ENCODE assay signal across 27 cellular contexts in genomic region chr20:32287231-32287638, GRCh38. TPM values are rescaled to one million over a fixed set of nuclear protein-coding genes. Genes with fewer than 3 reads are reported as not detected.
DNase-seq lines count a peak whose midpoint lies in the region; ATAC-seq, FAIRE-seq and TF ChIP-seq lines count a peak whose summit lies in the region.
"Had no signal": no experiment of that assay in that cellular context is flagged by ENCODE, and none has a peak within 500 bp of the region (broad histone marks: within the 10 kb centered on the region; RNA-seq: fewer than 3 reads in every experiment).

No MANE protein-coding gene starts in this region.

- no peak overlapping the region for H2BK120ac ChIP-seq in mesendoderm (ENCODE audit: low read depth, low read length)

- H3K4me3 ChIP-seq in HepG2 (replicated peaks in 1 of 3; ENCODE audit: insufficient read depth in 1 of 3, low read depth in 2 of 3, low read length in 3 of 3): no peak overlapping the region
- H3K4me3 ChIP-seq in right lobe of liver: no peak overlapping the region
- no peak overlapping the region for H3K4me3 ChIP-seq in mesendoderm (ENCODE audit: low read length)
- H3K4me3 ChIP-seq: colonic mucosa, psoas muscle, SK-N-MC had no signal

- peaks cover 28% of the 10 kb centered on the region for H3K79me2 ChIP-seq in HepG2 (ENCODE audit: insufficient read depth, low read length)
- H3K79me2 ChIP-seq in mesendoderm (ENCODE audit: control insufficient read depth, insufficient read depth, low read length): no peaks in the 10 kb centered on the region

- no peaks in the 10 kb centered on the region for H3K27me3 Mint-ChIP-seq in T-helper 2 cell treated with Interferon-gamma antibody and Interleukin-4, amounts not matched to agents 5 μg/mL and 100 μg/mL, for 36 hours (ENCODE audit: low read depth)
- H3K27me3 Mint-ChIP-seq in activated T-helper 1 cell treated with anti-CD3 and anti-CD28 coated beads, Interleukin-12 subunit alpha, Interleukin-12 subunit beta, Interleukin-2, Interleukin-4 antibody, amounts not matched to agents 30 ng/mL and 10 ng/mL and 1 ng/mL, durations not matched to agents 14 hours and 24 hours and 36 hours (ENCODE audit: insufficient read depth): no peaks in the 10 kb centered on the region
- no peaks in the 10 kb centered on the region for H3K27me3 Mint-ChIP-seq in natural killer cell treated with Interleukin-12 subunit alpha and Interleukin-12 subunit beta and Interleukin-15 and Interleukin-18, amount 100 ng/mL, for 72 hours
- H3K27me3 Mint-ChIP-seq: CD4-positive, alpha-beta T cell; effector memory CD8-positive, alpha-beta T cell had no signal

- in situ Hi-C loops in HepG2 (cut with HindIII; ENCODE audit: extremely low pct_ligation_motif_present, low pct_unique_long_range_greater_than_20kb): no loop called here

- H2AK5ac ChIP-seq in mesendoderm (ENCODE audit: low read length): no peak overlapping the region

- FAIRE-seq in HepG2 (lab: Jason Lieb, UNC): no peak
- FAIRE-seq: bronchial epithelial cell, GM18507 had no signal

- H4K20me1 ChIP-seq in HepG2 (ENCODE audit: insufficient read depth, low read length): no peaks in the 10 kb centered on the region

- TF ChIP-seq POLR2A in HepG2 (IDR thresholded peaks at IDR 0.05; ENCODE audit: insufficient read depth in 1 of 2, low read depth in 2 of 2, low read length in 2 of 2): no peak
- no peak for TF ChIP-seq POLR2A in right lobe of liver (IDR thresholded peaks at IDR 0.05)

- no peak overlapping the region for H3K23ac ChIP-seq in mesendoderm (ENCODE audit: low read length)

- CTCF ChIA-PET in HepG2 (lab: Yijun Ruan, JAX; ENCODE audit: low intra/inter-chr PET ratio, low total read pairs): no interaction called here

- H3K4me1 ChIP-seq in HepG2 (ENCODE audit: insufficient read depth, low read length): peaks cover 78% of the 10 kb centered on the region
- peaks cover 0 to 52% (median 22%) of the 10 kb centered on the region in 4 donors for H3K4me1 ChIP-seq in right lobe of liver
- no peaks in the 10 kb centered on the region for H3K4me1 ChIP-seq in mesendoderm (ENCODE audit: control insufficient read depth, low read depth, low read length)

- peaks cover 28% of the 10 kb centered on the region for H3K4me1 Mint-ChIP-seq in T-helper 2 cell treated with Interferon-gamma antibody and Interleukin-4, amounts not matched to agents 5 μg/mL and 100 μg/mL, for 36 hours (ENCODE audit: low read depth)
- H3K4me1 Mint-ChIP-seq in activated T-helper 1 cell treated with anti-CD3 and anti-CD28 coated beads, Interleukin-12 subunit alpha, Interleukin-12 subunit beta, Interleukin-2, Interleukin-4 antibody, amounts not matched to agents 30 ng/mL and 10 ng/mL and 1 ng/mL, durations not matched to agents 14 hours and 24 hours and 36 hours (ENCODE audit: low read depth): peaks cover 67% of the 10 kb centered on the region
- H3K4me1 Mint-ChIP-seq in natural killer cell treated with Interleukin-12 subunit alpha and Interleukin-12 subunit beta and Interleukin-15 and Interleukin-18, amount 100 ng/mL, for 72 hours (ENCODE audit: low read depth in 2 of 2): peaks cover 42 to 50% of the 10 kb centered on the region in 2 donors

- no peak overlapping the region for H4K5ac ChIP-seq in mesendoderm (ENCODE audit: low read length)

- peaks cover 15% of the 10 kb centered on the region for H3K36me3 Mint-ChIP-seq in T-helper 2 cell treated with Interferon-gamma antibody and Interleukin-4, amounts not matched to agents 5 μg/mL and 100 μg/mL, for 36 hours (ENCODE audit: low read depth)
- H3K36me3 Mint-ChIP-seq in activated T-helper 1 cell treated with anti-CD3 and anti-CD28 coated beads, Interleukin-12 subunit alpha, Interleukin-12 subunit beta, Interleukin-2, Interleukin-4 antibody, amounts not matched to agents 30 ng/mL and 10 ng/mL and 1 ng/mL, durations not matched to agents 14 hours and 24 hours and 36 hours (ENCODE audit: low read depth): peaks cover 24% of the 10 kb centered on the region
- H3K36me3 Mint-ChIP-seq in natural killer cell treated with Interleukin-12 subunit alpha and Interleukin-12 subunit beta and Interleukin-15 and Interleukin-18, amount 100 ng/mL, for 72 hours: peaks cover under 1% of the 10 kb centered on the region

- no peaks in the 10 kb centered on the region for H3K27me3 ChIP-seq in HepG2 (ENCODE audit: control insufficient read depth in 1 of 2, insufficient read depth in 2 of 2, low read length in 2 of 2)
- no peaks in the 10 kb centered on the region for H3K27me3 ChIP-seq in right lobe of liver
- no peaks in the 10 kb centered on the region for H3K27me3 ChIP-seq in mesendoderm (ENCODE audit: insufficient read depth, low read length, poor library complexity)
- H3K27me3 ChIP-seq: colonic mucosa, neutrophil had no signal

- H3K9me3 ChIP-seq in HepG2 (ENCODE audit: low read length) (no peaks in the 10 kb centered on the region), right lobe of liver (no peaks in the 10 kb centered on the region)
- H3K9me3 ChIP-seq: colonic mucosa, neutrophil, psoas muscle had no signal

- TF ChIP-seq EP300 in HepG2 (IDR thresholded peaks at IDR 0.05; ENCODE audit: low read depth in 2 of 2, low read length in 2 of 2) (no peak), HepG2 (CRISPR knock-in tag; IDR thresholded peaks at IDR 0.05; ENCODE audit: borderline replicate concordance) (no peak)

- no peak for TF ChIP-seq RAD21 in HepG2 (CRISPR knock-in tag; IDR thresholded peaks at IDR 0.05)

- no peak overlapping the region for H3K9ac ChIP-seq in HepG2 (ENCODE audit: insufficient read depth, low read depth, low read length)
- no peak overlapping the region for H3K9ac ChIP-seq in mesendoderm (ENCODE audit: low read length)

- H3K27ac ChIP-seq in HepG2 (ENCODE audit: extremely low read length, insufficient read depth, low read length): peak overlapping the region; percentile 34
- no peak overlapping the region for H3K27ac ChIP-seq in right lobe of liver
- no peak overlapping the region for H3K27ac ChIP-seq in mesendoderm (ENCODE audit: low read depth, low read length)
- H3K27ac ChIP-seq: 22Rv1, colonic mucosa, neutrophil, psoas muscle, SK-N-MC had no signal

- no peak overlapping the region for H3K56ac ChIP-seq in mesendoderm (ENCODE audit: low read length)

- H2BK15ac ChIP-seq in mesendoderm (replicated peaks; ENCODE audit: low read depth): no peak overlapping the region

- POLR2A ChIA-PET in HepG2 (lab: Yijun Ruan, JAX): interaction anchor here (0.7 to 4.0 kb wide), 4 partner anchors 9 to 72 kb away, joined by 3 to 52 read pairs (median 15); partner anchors contain the start of genes ASXL1 and KIF3B

- BruUV-seq in HepG2 (replicated peaks; lab: Mats Ljungman, UMichigan): no TSS peak

- H3K4ac ChIP-seq in mesendoderm (ENCODE audit: low read depth, low read length): no peak overlapping the region

- H2BK5ac ChIP-seq in mesendoderm (ENCODE audit: low read length): no peak overlapping the region

- no peaks in the 10 kb centered on the region for H3K79me1 ChIP-seq in mesendoderm (ENCODE audit: low read length)

- H3K9me3 Mint-ChIP-seq in T-helper 2 cell treated with Interferon-gamma antibody and Interleukin-4, amounts not matched to agents 5 μg/mL and 100 μg/mL, for 36 hours: no peaks in the 10 kb centered on the region
- H3K9me3 Mint-ChIP-seq in activated T-helper 1 cell treated with anti-CD3 and anti-CD28 coated beads, Interleukin-12 subunit alpha, Interleukin-12 subunit beta, Interleukin-2, Interleukin-4 antibody, amounts not matched to agents 30 ng/mL and 10 ng/mL and 1 ng/mL, durations not matched to agents 14 hours and 24 hours and 36 hours: no peaks in the 10 kb centered on the region
- no peaks in the 10 kb centered on the region for H3K9me3 Mint-ChIP-seq in natural killer cell treated with Interleukin-12 subunit alpha and Interleukin-12 subunit beta and Interleukin-15 and Interleukin-18, amount 100 ng/mL, for 72 hours
- H3K9me3 Mint-ChIP-seq: CD4-positive, alpha-beta T cell; effector memory CD8-positive, alpha-beta T cell; HFFc6 had no signal

- H2AFZ ChIP-seq in HepG2 (ENCODE audit: low read length): no peak overlapping the region

- H4K8ac ChIP-seq in mesendoderm (ENCODE audit: low read depth, low read length): no peak overlapping the region

- H3K36me3 ChIP-seq in HepG2 (replicated peaks in 1 of 2; ENCODE audit: control insufficient read depth in 1 of 2, insufficient read depth in 2 of 2, low read length in 2 of 2) (peaks cover 0 to 3% of the 10 kb centered on the region in 2 experiments; a peak in 2 of 5 replicates), right lobe of liver (no peaks in the 10 kb centered on the region), mesendoderm (ENCODE audit: control insufficient read depth, insufficient read depth, low read length) (no peaks in the 10 kb centered on the region)
- H3K36me3 ChIP-seq: colonic mucosa, neutrophil had no signal

- no peak overlapping the region for H3K4me2 ChIP-seq in HepG2 (ENCODE audit: low read depth, low read length)
- no peak overlapping the region for H3K4me2 ChIP-seq in mesendoderm (ENCODE audit: low read length)

- intact Hi-C loops in HepG2 (cut with micrococcal nuclease; ENCODE audit: unreplicated experiment): loop anchor here (5.0 kb wide), 2 partner anchors 45 to 80 kb away; partner anchors contain the start of genes PLAGL2 and POFUT1
- intact Hi-C loops in right lobe of liver (cut with DNase I): no loop called here
- intact Hi-C loops in activated T-helper 1 cell treated with anti-CD3 and anti-CD28 coated beads, Interleukin-12 subunit alpha, Interleukin-12 subunit beta, Interleukin-2, Interleukin-4 antibody, amounts not matched to agents 30 ng/mL and 10 ng/mL and 1 ng/mL, durations not matched to agents 14 hours and 24 hours and 36 hours (cut with micrococcal nuclease): no loop called here

- H3K27ac Mint-ChIP-seq in T-helper 2 cell treated with Interferon-gamma antibody and Interleukin-4, amounts not matched to agents 5 μg/mL and 100 μg/mL, for 36 hours: peak overlapping the region; percentile 45
- peak overlapping the region; percentile 76 for H3K27ac Mint-ChIP-seq in activated T-helper 1 cell treated with anti-CD3 and anti-CD28 coated beads, Interleukin-12 subunit alpha, Interleukin-12 subunit beta, Interleukin-2, Interleukin-4 antibody, amounts not matched to agents 30 ng/mL and 10 ng/mL and 1 ng/mL, durations not matched to agents 14 hours and 24 hours and 36 hours
- H3K27ac Mint-ChIP-seq in natural killer cell treated with Interleukin-12 subunit alpha and Interleukin-12 subunit beta and Interleukin-15 and Interleukin-18, amount 100 ng/mL, for 72 hours: peak overlapping the region; percentile 87
- H3K27ac Mint-ChIP-seq: HFFc6 had no signal

- WGBS in HepG2 (ENCODE audit: low lambda C conversion rate): 96% methylated on average over 6 of the region's 6 CpGs
- 76% methylated on average over 4 of the region's 6 CpGs for WGBS in right lobe of liver (ENCODE audit: insufficient coverage, low coverage, low lambda C conversion rate, missing lambda C conversion rate)
- no CpG with 5 or more reads among the region's 6 CpGs for WGBS in mesendoderm (ENCODE audit: extremely low coverage, insufficient coverage, low lambda C conversion rate)

- no peak for ATAC-seq in HepG2
- no peak for ATAC-seq in right lobe of liver
- ATAC-seq in natural killer cell treated with Interleukin-12 subunit alpha and Interleukin-12 subunit beta and Interleukin-15 and Interleukin-18, amount 100 ng/mL, for 72 hours: no peak
- ATAC-seq: effector memory CD8-positive, alpha-beta T cell; left cardiac atrium; psoas muscle had no signal

- TF ChIP-seq CTCF in HepG2 (CRISPR knock-in tag; IDR thresholded peaks at IDR 0.05) (no peak), right lobe of liver (IDR thresholded peaks at IDR 0.05) (no peak)

- H3K18ac ChIP-seq in mesendoderm (ENCODE audit: low read length): no peak overlapping the region

- no peak for DNase-seq in T-helper 2 cell treated with Interferon-gamma antibody and Interleukin-4, amounts not matched to agents 5 μg/mL and 100 μg/mL, for 36 hours (ENCODE audit: low spot score)
- DNase-seq in T-helper 2 cell (no peak), HepG2 (ENCODE audit: low spot score) (no peak), right lobe of liver (no peak), HuH-7 (ENCODE audit: low spot score) (no peak), mesendoderm (no peak)
- no peak for DNase-seq in activated T-helper 1 cell treated with anti-CD3 and anti-CD28 coated beads, Interleukin-12 subunit alpha, Interleukin-12 subunit beta, Interleukin-2, Interleukin-4 antibody, amounts not matched to agents 30 ng/mL and 10 ng/mL and 1 ng/mL, durations not matched to agents 14 hours and 24 hours and 36 hours (ENCODE audit: low spot score)
- no peak for DNase-seq in natural killer cell treated with Interleukin-12 subunit alpha and Interleukin-12 subunit beta and Interleukin-15 and Interleukin-18, amount 100 ng/mL, for 72 hours (ENCODE audit: low spot score)
- DNase-seq: activated CD8-positive, alpha-beta memory T cell treated with anti-CD3 and anti-CD28 coated beads for 24 hours; amygdala; CD4-positive, alpha-beta T cell; colonic mucosa; DMS153; effector memory CD8-positive, alpha-beta T cell; foreskin melanocyte; HFFc6; KG1; left cardiac atrium; MV-4-11; NCI-H1694; NCI-H526 treated with DMSO at 0.1 percent for 48 hours; psoas muscle had no signal

- no peak overlapping the region for H3K4me3 Mint-ChIP-seq in T-helper 2 cell treated with Interferon-gamma antibody and Interleukin-4, amounts not matched to agents 5 μg/mL and 100 μg/mL, for 36 hours
- no peak overlapping the region for H3K4me3 Mint-ChIP-seq in activated T-helper 1 cell treated with anti-CD3 and anti-CD28 coated beads, Interleukin-12 subunit alpha, Interleukin-12 subunit beta, Interleukin-2, Interleukin-4 antibody, amounts not matched to agents 30 ng/mL and 10 ng/mL and 1 ng/mL, durations not matched to agents 14 hours and 24 hours and 36 hours
- H3K4me3 Mint-ChIP-seq in natural killer cell treated with Interleukin-12 subunit alpha and Interleukin-12 subunit beta and Interleukin-15 and Interleukin-18, amount 100 ng/mL, for 72 hours: peak overlapping the region; percentile 30
- H3K4me3 Mint-ChIP-seq: CD4-positive, alpha-beta T cell; HFFc6 had no signal

RNA-seq across cellular contexts. Expression of gene KIF3B, which starts 9.8 kb away (rescaled TPM):
- total RNA-seq in HepG2 (2016; rRNA removed; fragmentation: Illumina TruSeq; extraction: Trizol): 28.8 and 36.4 TPM in 2 replicates
- 3.9 and 4.3 TPM in 2 replicates for total RNA-seq in HepG2 (2016; cell fraction: cytosol; rRNA removed; fragmentation: Illumina TruSeq; extraction: Trizol; ENCODE audit: low read depth)
- total RNA-seq in HepG2 (2016; cell fraction: insoluble cytoplasmic fraction; rRNA removed; fragmentation: Illumina TruSeq; extraction: Trizol): 28.4 and 33.3 TPM in 2 replicates
- 16.8 and 18.5 TPM in 2 replicates for total RNA-seq in HepG2 (2016; cell fraction: membrane; rRNA removed; fragmentation: Illumina TruSeq; extraction: Trizol)
- total RNA-seq in HepG2 (2016; cell fraction: nucleus; rRNA removed; fragmentation: Illumina TruSeq; extraction: Trizol): 18.0 and 21.3 TPM in 2 replicates
- 20.2 and 23.6 TPM in 2 replicates for polyA plus RNA-seq in HepG2 (2011; rRNA removed)
- 18.0 and 24.2 TPM in 2 replicates for polyA plus RNA-seq in HepG2 (2011; cell fraction: cytosol; rRNA removed)
- polyA plus RNA-seq in HepG2 (2011; cell fraction: nucleus; rRNA removed): 7.7 and 10.1 TPM in 2 replicates
- polyA plus RNA-seq in HepG2 (2012): 17.4 and 18.3 TPM in 2 replicates
- polyA plus RNA-seq in HepG2 (2016; cell fraction: cytosol; fragmentation: Illumina TruSeq; extraction: Trizol; ENCODE audit: low read depth): 1.1 and 1.5 TPM in 2 replicates
- polyA plus RNA-seq in HepG2 (2016; cell fraction: insoluble cytoplasmic fraction; fragmentation: Illumina TruSeq; extraction: Trizol; ENCODE audit: low read depth): 28.7 and 29.5 TPM in 2 replicates
- polyA plus RNA-seq in HepG2 (2016; cell fraction: membrane; fragmentation: Illumina TruSeq; extraction: Trizol; ENCODE audit: low read depth): 7.8 and 8.4 TPM in 2 replicates
- 21.9 and 25.1 TPM in 2 replicates for polyA plus RNA-seq in HepG2 (2016; cell fraction: nucleus; fragmentation: Illumina TruSeq; extraction: Trizol; ENCODE audit: insufficient read depth, low read depth)
- polyA minus RNA-seq in HepG2 (2011; rRNA and poly(A)+ RNA removed; ENCODE audit: low replicate concordance): 27.4 and 31.9 TPM in 2 replicates
- 17.6 and 21.7 TPM in 2 replicates for polyA minus RNA-seq in HepG2 (2011; cell fraction: cytosol; rRNA and poly(A)+ RNA removed)
- 11.7 and 17.7 TPM in 2 replicates for polyA minus RNA-seq in HepG2 (2011; cell fraction: nucleus; rRNA and poly(A)+ RNA removed)
- total RNA-seq in right lobe of liver: 10 to 100 TPM; 16.4 to 23.6 (median 20.7) TPM
- 38.1 and 39.1 TPM in 2 replicates for total RNA-seq in activated T-helper 1 cell treated with anti-CD3 and anti-CD28 coated beads, Interleukin-12 subunit alpha, Interleukin-12 subunit beta, Interleukin-2, Interleukin-4 antibody, amounts not matched to agents 30 ng/mL and 10 ng/mL and 1 ng/mL, durations not matched to agents 14 hours and 24 hours and 36 hours
- total RNA-seq in natural killer cell treated with Interleukin-12 subunit alpha and Interleukin-12 subunit beta and Interleukin-15 and Interleukin-18, amount 100 ng/mL, for 72 hours: 10 to 100 TPM; 51.3 to 61.2 TPM
- polyA plus RNA-seq in mesendoderm (2013, experiment 1 of 2): 17.6 TPM
- 17.3 TPM for polyA plus RNA-seq in mesendoderm (2013, experiment 2 of 2)
